Comparison of ENCODE assay signal across 11 cellular contexts in the genomic region with DNA sequence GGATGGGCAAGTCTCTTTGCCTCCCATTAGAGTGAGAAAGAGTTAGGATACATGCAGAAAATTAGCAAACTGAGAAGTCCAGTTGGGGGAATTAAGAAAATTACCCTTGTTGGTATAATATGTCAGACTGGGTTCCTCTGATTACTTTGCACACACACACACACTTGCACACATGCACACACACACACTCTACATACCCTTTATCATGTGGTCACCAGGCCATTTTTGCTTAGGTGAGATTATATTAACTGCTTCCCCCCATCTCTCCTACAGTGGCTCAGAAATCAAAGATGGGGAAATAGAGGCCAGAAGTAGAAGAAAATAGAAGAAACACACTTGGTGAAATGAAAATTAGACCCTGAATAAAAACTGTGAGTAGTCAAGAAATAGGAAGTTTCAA. TPM values are rescaled to one million over a fixed set of nuclear protein-coding genes. Genes with fewer than 3 reads are reported as not detected.
A peak's percentile ranks its signal among the peaks of the same experiment; 100 is the strongest.
DNase-seq lines count a peak whose midpoint lies in the region; ATAC-seq and TF ChIP-seq lines count a peak whose summit lies in the region.
"Had no signal": no experiment of that assay in that cellular context is flagged by ENCODE, and none has a peak within 500 bp of the region (broad histone marks: within the 10 kb centered on the region; RNA-seq: fewer than 3 reads in every experiment).

No MANE protein-coding gene starts in this region.

- H3K27me3 ChIP-seq in GM23248 (replicated peaks; ENCODE audit: insufficient read depth): no peaks in the 10 kb centered on the region
- H3K27me3 ChIP-seq in esophagus squamous epithelium: peaks cover 0 to 10% (median 0%) of the 10 kb centered on the region in 4 donors
- H3K27me3 ChIP-seq: testis had no signal

- peak overlapping the region; percentile 75 for H3K4me3 Mint-ChIP-seq in stimulated activated effector memory CD8-positive, alpha-beta T cell treated with anti-CD3 and anti-CD28 coated beads, Interleukin-12 subunit alpha, Interleukin-12 subunit beta, amount 100 ng/mL, for 72 hours

- peaks cover 50% of the 10 kb centered on the region for H3F3A ChIP-seq in GM23248 (ENCODE audit: insufficient read depth)

- no peak for TF ChIP-seq POLR2A in esophagus squamous epithelium (IDR thresholded peaks at IDR 0.05)

- H3K4me2 ChIP-seq in GM23248 (ENCODE audit: unreplicated experiment): peak overlapping the region; percentile 66
- peak overlapping the region; percentile 94 for H3K4me2 ChIP-seq in OCI-LY7 (ENCODE audit: low read length)

- POLR2A ChIA-PET in OCI-LY7 (lab: Charles Lee): interaction anchor here (1.0 to 2.6 kb wide), 13 partner anchors 8 to 100 kb away, joined by 3 to 20 read pairs (median 8); partner anchors contain the start of genes ANKRD35, PEX11B, PIAS3 and RBM8A

- no peak for TF ChIP-seq CTCF in OCI-LY7 (conservative IDR thresholded peaks at IDR 0.05; ENCODE audit: low read length)
- no peak for TF ChIP-seq CTCF in esophagus squamous epithelium (IDR thresholded peaks at IDR 0.05)

- no peaks in the 10 kb centered on the region for H3K9me3 ChIP-seq in GM23248 (ENCODE audit: low read depth)
- H3K9me3 ChIP-seq in OCI-LY7 (ENCODE audit: low read length): no peaks in the 10 kb centered on the region
- no peaks in the 10 kb centered on the region for H3K9me3 ChIP-seq in esophagus squamous epithelium
- H3K9me3 ChIP-seq: colonic mucosa, testis had no signal

- peaks cover 35% of the 10 kb centered on the region for H3K79me2 ChIP-seq in GM23248 (ENCODE audit: insufficient read depth)
- H3K79me2 ChIP-seq in OCI-LY7 (ENCODE audit: insufficient read depth, low read depth, low read length): peaks cover 24% of the 10 kb centered on the region; the same call in 1 of the 2 replicates

- peaks cover 14% of the 10 kb centered on the region for H3K36me3 Mint-ChIP-seq in stimulated activated effector memory CD8-positive, alpha-beta T cell treated with anti-CD3 and anti-CD28 coated beads, Interleukin-12 subunit alpha, Interleukin-12 subunit beta, amount 100 ng/mL, for 72 hours

- no peaks in the 10 kb centered on the region for H4K20me1 ChIP-seq in GM23248 (ENCODE audit: insufficient read depth)
- peaks cover 3% of the 10 kb centered on the region; the same call in 1 of the 2 replicates for H4K20me1 ChIP-seq in OCI-LY7 (ENCODE audit: insufficient read depth, low read length)

- no peaks in the 10 kb centered on the region for H3K36me3 ChIP-seq in GM23248 (ENCODE audit: low read depth)
- peaks cover 9% of the 10 kb centered on the region; the same call in 1 of the 2 replicates for H3K36me3 ChIP-seq in OCI-LY7 (ENCODE audit: insufficient read depth, low read length)
- H3K36me3 ChIP-seq in esophagus squamous epithelium: no peaks in the 10 kb centered on the region
- H3K36me3 ChIP-seq: colonic mucosa had no signal

- peaks cover 86% of the 10 kb centered on the region for H3K4me1 Mint-ChIP-seq in stimulated activated effector memory CD8-positive, alpha-beta T cell treated with anti-CD3 and anti-CD28 coated beads, Interleukin-12 subunit alpha, Interleukin-12 subunit beta, amount 100 ng/mL, for 72 hours

- H3K9me2 ChIP-seq in GM23248 (ENCODE audit: insufficient read depth) (no peaks in the 10 kb centered on the region), OCI-LY7 (ENCODE audit: insufficient read depth, low read length) (no peaks in the 10 kb centered on the region)

- H3K4me1 ChIP-seq in GM23248 (ENCODE audit: insufficient read depth) (peaks cover 40% of the 10 kb centered on the region), OCI-LY7 (ENCODE audit: insufficient read depth, low read length, poor library complexity, severe bottlenecking) (peaks cover 73% of the 10 kb centered on the region), esophagus squamous epithelium (peaks cover 25 to 98% (median 53%) of the 10 kb centered on the region in 3 donors)

- CTCF ChIA-PET in OCI-LY7 (lab: Charles Lee; ENCODE audit: unreplicated experiment): no interaction called here

- H3K9ac ChIP-seq in GM23248: no peak overlapping the region; the same call in 1 of the 2 replicates

- H2AFZ ChIP-seq in GM23248: no peak overlapping the region
- no peak overlapping the region; the same call in 1 of the 2 replicates for H2AFZ ChIP-seq in OCI-LY7 (ENCODE audit: low read length)

- H3K9me3 Mint-ChIP-seq in stimulated activated effector memory CD8-positive, alpha-beta T cell treated with anti-CD3 and anti-CD28 coated beads, Interleukin-12 subunit alpha, Interleukin-12 subunit beta, amount 100 ng/mL, for 72 hours: no peaks in the 10 kb centered on the region

- intact Hi-C loops in OCI-LY7 (cut with micrococcal nuclease; ENCODE audit: unreplicated experiment) (loop anchor here (2.0 kb wide), 1 partner anchor 100 kb away; the partner anchor contains the start of gene PIAS3), esophagus squamous epithelium (cut with DNase I) (no loop called here)

- BruUV-seq in OCI-LY7 (replicated peaks; lab: Mats Ljungman, UMichigan): no TSS peak

- DNase-seq in GM23248: no peak
- no peak for DNase-seq in OCI-LY7 (ENCODE audit: low spot score)
- DNase-seq in esophagus squamous epithelium (lab: John Stamatoyannopoulos, UW): no peak
- DNase-seq in stimulated activated effector memory CD8-positive, alpha-beta T cell treated with anti-CD3 and anti-CD28 coated beads, Interleukin-12 subunit alpha, Interleukin-12 subunit beta, amount 100 ng/mL, for 72 hours (ENCODE audit: low spot score in 2 of 2): no peak
- no peak for DNase-seq in iPS-NIHi11 (ENCODE audit: low spot score)
- no peak for DNase-seq in hepatic stellate cell (ENCODE audit: low spot score)
- DNase-seq: activated naive CD4-positive, alpha-beta T cell; colonic mucosa; NCI-H2171; testis had no signal

- ATAC-seq in stimulated activated effector memory CD8-positive, alpha-beta T cell treated with anti-CD3 and anti-CD28 coated beads, Interleukin-12 subunit alpha, Interleukin-12 subunit beta, amount 100 ng/mL, for 72 hours: no peak
- no peak for ATAC-seq in HG03108 (IDR thresholded peaks at IDR 0.05; ENCODE audit: unreplicated experiment)

- in situ Hi-C loops in GM23248 (cut with MboI): no loop called here

- no peak overlapping the region for H3K27ac Mint-ChIP-seq in stimulated activated effector memory CD8-positive, alpha-beta T cell treated with anti-CD3 and anti-CD28 coated beads, Interleukin-12 subunit alpha, Interleukin-12 subunit beta, amount 100 ng/mL, for 72 hours

- H3K4me3 ChIP-seq in GM23248 (no peak overlapping the region), OCI-LY7 (ENCODE audit: low read depth, low read length, poor library complexity, severe bottlenecking) (peak overlapping the region; percentile 86), esophagus squamous epithelium (no peak overlapping the region)

- H3K27ac ChIP-seq in GM23248 (peak overlapping the region; percentile 88; the same call in 1 of the 2 replicates), OCI-LY7 (ENCODE audit: low read depth, low read length, poor library complexity, severe bottlenecking) (peak overlapping the region; percentile 25), esophagus squamous epithelium (peak overlapping the region in 3 of 4 donors; percentile 94 to 100 (median 96))

RNA-seq across cellular contexts. Expression of gene LIX1L, which starts 0.9 kb away (rescaled TPM):
- total RNA-seq in GM23248 (2014; rRNA removed; shearing (Covaris generic)): 26.1 and 36.5 TPM in 2 replicates
- 18.3 TPM in 2 replicates for polyA plus RNA-seq in GM23248 (2016; fragmentation: Nextera tagmentation; extraction: Ambion mirVana)
- total RNA-seq in OCI-LY7 (2014; rRNA removed; shearing (Covaris generic)): 10.2 and 11.6 TPM in 2 replicates
- total RNA-seq in OCI-LY7 (2022) (26.3 and 31.8 TPM in 2 replicates), esophagus squamous epithelium (10 to 100 TPM in 1 of 4 donors, 1 to 10 TPM in 3; 1.9 to 12.2 (median 5.9) TPM)

RNA-seq across cellular contexts. Expression of gene ANKRD34A, which starts 5.6 kb away (rescaled TPM):
- 0.25 and 1.3 TPM in 2 replicates for total RNA-seq in GM23248 (2014; rRNA removed; shearing (Covaris generic))
- polyA plus RNA-seq in GM23248 (2016; fragmentation: Nextera tagmentation; extraction: Ambion mirVana): 1.9 and 2.3 TPM in 2 replicates
- total RNA-seq in OCI-LY7 (2014; rRNA removed; shearing (Covaris generic)): 0.62 and 1.9 TPM in 2 replicates
- total RNA-seq in OCI-LY7 (2022): 4.5 and 4.8 TPM in 2 replicates
- total RNA-seq in esophagus squamous epithelium: under 1 TPM; 0.04 to 0.67 (median 0.30) TPM

RNA-seq across cellular contexts. Expression of gene POLR3GL, which starts 5.8 kb away (rescaled TPM):
- 17.4 and 24.2 TPM in 2 replicates for total RNA-seq in GM23248 (2014; rRNA removed; shearing (Covaris generic))
- 34.7 and 37.9 TPM in 2 replicates for polyA plus RNA-seq in GM23248 (2016; fragmentation: Nextera tagmentation; extraction: Ambion mirVana)
- total RNA-seq in OCI-LY7 (2014; rRNA removed; shearing (Covaris generic)): 19.8 and 29.8 TPM in 2 replicates
- total RNA-seq in OCI-LY7 (2022) (27.3 and 30.7 TPM in 2 replicates), esophagus squamous epithelium (10 to 100 TPM in 2 of 4 donors, 1 to 10 TPM in 2; 2.9 to 15.9 (median 9.8) TPM)

RNA-seq across cellular contexts. Expression of gene RBM8A, which starts 31.4 kb away (rescaled TPM):
- total RNA-seq in GM23248 (2014; rRNA removed; shearing (Covaris generic)): 112 and 127 TPM in 2 replicates
- 204 and 210 TPM in 2 replicates for polyA plus RNA-seq in GM23248 (2016; fragmentation: Nextera tagmentation; extraction: Ambion mirVana)
- 135 and 239 TPM in 2 replicates for total RNA-seq in OCI-LY7 (2014; rRNA removed; shearing (Covaris generic))
- total RNA-seq in OCI-LY7 (2022): 177 and 200 TPM in 2 replicates
- 100 to 1,000 TPM; 155 to 229 (median 200) TPM for total RNA-seq in esophagus squamous epithelium

RNA-seq across cellular contexts. Expression of gene TXNIP, which starts 37.6 kb away (rescaled TPM):
- 221 and 263 TPM in 2 replicates for total RNA-seq in GM23248 (2014; rRNA removed; shearing (Covaris generic))
- 169 and 180 TPM in 2 replicates for polyA plus RNA-seq in GM23248 (2016; fragmentation: Nextera tagmentation; extraction: Ambion mirVana)
- total RNA-seq in OCI-LY7 (2014; rRNA removed; shearing (Covaris generic)): 99.9 and 144 TPM in 2 replicates
- total RNA-seq in OCI-LY7 (2022) (50.3 and 76.8 TPM in 2 replicates), esophagus squamous epithelium (100 to 1,000 TPM in 3 of 4 donors, 10 to 100 TPM in 1; 94.9 to 942 (median 328) TPM)

Comparison
In these comparisons a context has a peak if more than half of its experiments do, and no peak if none do; other contexts are left out.
1. H3K27ac ChIP-seq: peak in every context shown above with its lines; median percentile 96 in esophagus squamous epithelium; 88 in GM23248; 25 in OCI-LY7.